ENCODE assay signal across 1 cellular context in the genomic region with DNA sequence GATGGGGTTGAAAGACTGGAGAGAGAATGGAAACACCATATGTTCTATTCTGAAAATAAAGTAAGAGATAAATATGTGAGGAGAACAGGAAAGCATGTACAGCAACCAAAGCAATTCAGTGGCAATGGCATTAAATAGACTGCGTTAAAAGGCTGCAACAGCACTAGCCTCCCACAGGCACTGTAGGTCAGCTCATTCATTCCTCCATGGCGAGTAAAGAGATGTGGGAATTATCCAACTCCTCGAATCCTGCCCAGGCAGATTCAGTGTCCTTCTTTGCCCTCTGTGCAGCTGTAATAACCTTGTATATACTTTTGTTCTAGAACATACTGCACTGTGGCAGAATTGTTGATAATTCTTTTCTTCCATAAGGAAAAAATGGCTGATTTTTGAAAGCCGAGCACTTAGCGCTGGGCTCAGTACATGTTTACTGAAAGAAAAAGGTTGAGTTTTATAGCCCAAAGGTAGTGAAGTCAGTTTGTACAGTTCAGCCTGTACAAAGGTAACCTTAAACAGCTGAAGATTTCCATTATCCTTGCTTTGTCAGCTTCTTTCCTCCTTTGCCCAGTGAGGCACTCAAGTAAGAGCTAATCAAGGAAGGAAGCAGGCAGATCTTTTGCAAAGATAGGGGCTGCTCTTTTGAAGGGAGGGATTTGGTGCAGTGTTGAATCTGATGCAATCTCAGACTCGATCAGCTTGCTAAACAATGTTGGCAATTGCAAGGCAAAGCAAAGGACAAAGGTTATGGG.
TF ChIP-seq lines count a peak whose summit lies in the region.

No MANE protein-coding gene starts in this region.

TF ChIP-seq in HepG2, 621 proteins besides CTCF, POLR2A, EP300 and RAD21 (continued from another document and continues in another):
- TF ChIP-seq ZNF275 (CRISPR knock-in tag; IDR thresholded peaks at IDR 0.05; ENCODE audit: borderline replicate concordance) (no peak), CBFB (CRISPR knock-in tag; IDR thresholded peaks at IDR 0.05) (no peak), MEIS2 (CRISPR knock-in tag; IDR thresholded peaks at IDR 0.05) (peak; percentile 44; the same call in 1 of the 2 replicates), ZMAT3 (CRISPR knock-in tag; conservative IDR thresholded peaks at IDR 0.05) (no peak), TBX3 (IDR thresholded peaks at IDR 0.05; ENCODE audit: borderline replicate concordance) (0 out of 2 replicates have a peak, but pooled peaks have one; percentile 62), HMG20B (CRISPR knock-in tag; conservative IDR thresholded peaks at IDR 0.05) (peak; percentile 85), THAP11 (CRISPR knock-in tag; IDR thresholded peaks at IDR 0.05) (peak; percentile 74), GATAD1 (CRISPR knock-in tag; IDR thresholded peaks at IDR 0.05) (peak; percentile 57; the same call in 1 of the 2 replicates), GTF3A (CRISPR knock-in tag; conservative IDR thresholded peaks at IDR 0.05) (no peak), E2F5 (CRISPR knock-in tag; conservative IDR thresholded peaks at IDR 0.05) (no peak), SALL1 (CRISPR knock-in tag; IDR thresholded peaks at IDR 0.05) (peak; percentile 92), POLR2G (IDR thresholded peaks at IDR 0.05; ENCODE audit: low read depth, low read length) (peak; percentile 46), ZNF251 (CRISPR knock-in tag; IDR thresholded peaks at IDR 0.05) (no peak), KLF15 (CRISPR knock-in tag; IDR thresholded peaks at IDR 0.05; ENCODE audit: borderline replicate concordance) (no peak), ZKSCAN1 (IDR thresholded peaks at IDR 0.05; ENCODE audit: low read length) (no peak), ZNF644 (CRISPR knock-in tag; IDR thresholded peaks at IDR 0.05; ENCODE audit: low read depth) (peak; percentile 94), REPIN1 (CRISPR knock-in tag; IDR thresholded peaks at IDR 0.05; ENCODE audit: borderline replicate concordance, low read depth) (peak; percentile 87; the same call in 1 of the 2 replicates), HOXA5 (CRISPR knock-in tag; IDR thresholded peaks at IDR 0.05) (peak; percentile 71; the same call in 1 of the 2 replicates), PRPF4 (IDR thresholded peaks at IDR 0.05; ENCODE audit: low read depth, low read length, poor library complexity, severe bottlenecking) (no peak), SP2 (CRISPR knock-in tag; IDR thresholded peaks at IDR 0.05) (no peak), GABPA (IDR thresholded peaks at IDR 0.05; ENCODE audit: low read depth, low read length) (no peak), GABPA (CRISPR knock-in tag; IDR thresholded peaks at IDR 0.05; ENCODE audit: low read depth) (peak; percentile 42; the same call in 1 of the 2 replicates), PITX1 (CRISPR knock-in tag; IDR thresholded peaks at IDR 0.05) (peak; percentile 89), ZNF205 (CRISPR knock-in tag; IDR thresholded peaks at IDR 0.05) (peak; percentile 85; the same call in 1 of the 2 replicates), ELF1 (CRISPR knock-in tag; IDR thresholded peaks at IDR 0.05) (peak; percentile 29; the same call in 1 of the 2 replicates), ZBED4 (CRISPR knock-in tag; IDR thresholded peaks at IDR 0.05; ENCODE audit: borderline replicate concordance) (peak; percentile 65; the same call in 1 of the 2 replicates), ZNF652 (CRISPR knock-in tag; IDR thresholded peaks at IDR 0.05; ENCODE audit: borderline replicate concordance, low read depth) (no peak), ARID5B (CRISPR knock-in tag; IDR thresholded peaks at IDR 0.05) (peak; percentile 91), MYPOP (CRISPR knock-in tag; IDR thresholded peaks at IDR 0.05) (peak; percentile 87)
- TF ChIP-seq, protein P1, sequence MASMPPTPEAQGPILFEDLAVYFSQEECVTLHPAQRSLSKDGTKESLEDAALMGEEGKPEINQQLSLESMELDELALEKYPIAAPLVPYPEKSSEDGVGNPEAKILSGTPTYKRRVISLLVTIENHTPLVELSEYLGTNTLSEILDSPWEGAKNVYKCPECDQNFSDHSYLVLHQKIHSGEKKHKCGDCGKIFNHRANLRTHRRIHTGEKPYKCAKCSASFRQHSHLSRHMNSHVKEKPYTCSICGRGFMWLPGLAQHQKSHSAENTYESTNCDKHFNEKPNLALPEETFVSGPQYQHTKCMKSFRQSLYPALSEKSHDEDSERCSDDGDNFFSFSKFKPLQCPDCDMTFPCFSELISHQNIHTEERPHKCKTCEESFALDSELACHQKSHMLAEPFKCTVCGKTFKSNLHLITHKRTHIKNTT (CRISPR knock-in tag; IDR thresholded peaks at IDR 0.05): no peak
- TF ChIP-seq, protein P2, sequence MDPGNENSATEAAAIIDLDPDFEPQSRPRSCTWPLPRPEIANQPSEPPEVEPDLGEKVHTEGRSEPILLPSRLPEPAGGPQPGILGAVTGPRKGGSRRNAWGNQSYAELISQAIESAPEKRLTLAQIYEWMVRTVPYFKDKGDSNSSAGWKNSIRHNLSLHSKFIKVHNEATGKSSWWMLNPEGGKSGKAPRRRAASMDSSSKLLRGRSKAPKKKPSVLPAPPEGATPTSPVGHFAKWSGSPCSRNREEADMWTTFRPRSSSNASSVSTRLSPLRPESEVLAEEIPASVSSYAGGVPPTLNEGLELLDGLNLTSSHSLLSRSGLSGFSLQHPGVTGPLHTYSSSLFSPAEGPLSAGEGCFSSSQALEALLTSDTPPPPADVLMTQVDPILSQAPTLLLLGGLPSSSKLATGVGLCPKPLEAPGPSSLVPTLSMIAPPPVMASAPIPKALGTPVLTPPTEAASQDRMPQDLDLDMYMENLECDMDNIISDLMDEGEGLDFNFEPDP (CRISPR knock-in tag; conservative IDR thresholded peaks at IDR 0.05): no peak
- TF ChIP-seq, protein P3, sequence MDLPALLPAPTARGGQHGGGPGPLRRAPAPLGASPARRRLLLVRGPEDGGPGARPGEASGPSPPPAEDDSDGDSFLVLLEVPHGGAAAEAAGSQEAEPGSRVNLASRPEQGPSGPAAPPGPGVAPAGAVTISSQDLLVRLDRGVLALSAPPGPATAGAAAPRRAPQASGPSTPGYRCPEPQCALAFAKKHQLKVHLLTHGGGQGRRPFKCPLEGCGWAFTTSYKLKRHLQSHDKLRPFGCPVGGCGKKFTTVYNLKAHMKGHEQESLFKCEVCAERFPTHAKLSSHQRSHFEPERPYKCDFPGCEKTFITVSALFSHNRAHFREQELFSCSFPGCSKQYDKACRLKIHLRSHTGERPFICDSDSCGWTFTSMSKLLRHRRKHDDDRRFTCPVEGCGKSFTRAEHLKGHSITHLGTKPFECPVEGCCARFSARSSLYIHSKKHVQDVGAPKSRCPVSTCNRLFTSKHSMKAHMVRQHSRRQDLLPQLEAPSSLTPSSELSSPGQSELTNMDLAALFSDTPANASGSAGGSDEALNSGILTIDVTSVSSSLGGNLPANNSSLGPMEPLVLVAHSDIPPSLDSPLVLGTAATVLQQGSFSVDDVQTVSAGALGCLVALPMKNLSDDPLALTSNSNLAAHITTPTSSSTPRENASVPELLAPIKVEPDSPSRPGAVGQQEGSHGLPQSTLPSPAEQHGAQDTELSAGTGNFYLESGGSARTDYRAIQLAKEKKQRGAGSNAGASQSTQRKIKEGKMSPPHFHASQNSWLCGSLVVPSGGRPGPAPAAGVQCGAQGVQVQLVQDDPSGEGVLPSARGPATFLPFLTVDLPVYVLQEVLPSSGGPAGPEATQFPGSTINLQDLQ (CRISPR knock-in tag; IDR thresholded peaks at IDR 0.05): no peak
- TF ChIP-seq, protein P4, sequence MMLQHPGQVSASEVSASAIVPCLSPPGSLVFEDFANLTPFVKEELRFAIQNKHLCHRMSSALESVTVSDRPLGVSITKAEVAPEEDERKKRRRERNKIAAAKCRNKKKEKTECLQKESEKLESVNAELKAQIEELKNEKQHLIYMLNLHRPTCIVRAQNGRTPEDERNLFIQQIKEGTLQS (CRISPR knock-in tag; IDR thresholded peaks at IDR 0.05): peak; percentile 87
- TF ChIP-seq, protein P5, sequence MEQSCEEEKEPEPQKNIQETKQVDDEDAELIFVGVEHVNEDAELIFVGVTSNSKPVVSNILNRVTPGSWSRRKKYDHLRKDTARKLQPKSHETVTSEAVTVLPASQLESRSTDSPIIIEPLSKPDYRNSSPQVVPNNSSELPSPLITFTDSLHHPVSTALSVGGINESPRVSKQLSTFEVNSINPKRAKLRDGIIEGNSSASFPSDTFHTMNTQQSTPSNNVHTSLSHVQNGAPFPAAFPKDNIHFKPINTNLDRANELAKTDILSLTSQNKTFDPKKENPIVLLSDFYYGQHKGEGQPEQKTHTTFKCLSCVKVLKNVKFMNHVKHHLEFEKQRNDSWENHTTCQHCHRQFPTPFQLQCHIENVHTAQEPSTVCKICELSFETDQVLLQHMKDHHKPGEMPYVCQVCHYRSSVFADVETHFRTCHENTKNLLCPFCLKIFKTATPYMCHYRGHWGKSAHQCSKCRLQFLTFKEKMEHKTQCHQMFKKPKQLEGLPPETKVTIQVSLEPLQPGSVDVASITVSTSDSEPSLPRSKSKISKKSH (CRISPR knock-in tag; IDR thresholded peaks at IDR 0.05; ENCODE audit: borderline replicate concordance): no peak
